Comparison of ENCODE assay signal across 1 cellular context in the genomic region with DNA sequence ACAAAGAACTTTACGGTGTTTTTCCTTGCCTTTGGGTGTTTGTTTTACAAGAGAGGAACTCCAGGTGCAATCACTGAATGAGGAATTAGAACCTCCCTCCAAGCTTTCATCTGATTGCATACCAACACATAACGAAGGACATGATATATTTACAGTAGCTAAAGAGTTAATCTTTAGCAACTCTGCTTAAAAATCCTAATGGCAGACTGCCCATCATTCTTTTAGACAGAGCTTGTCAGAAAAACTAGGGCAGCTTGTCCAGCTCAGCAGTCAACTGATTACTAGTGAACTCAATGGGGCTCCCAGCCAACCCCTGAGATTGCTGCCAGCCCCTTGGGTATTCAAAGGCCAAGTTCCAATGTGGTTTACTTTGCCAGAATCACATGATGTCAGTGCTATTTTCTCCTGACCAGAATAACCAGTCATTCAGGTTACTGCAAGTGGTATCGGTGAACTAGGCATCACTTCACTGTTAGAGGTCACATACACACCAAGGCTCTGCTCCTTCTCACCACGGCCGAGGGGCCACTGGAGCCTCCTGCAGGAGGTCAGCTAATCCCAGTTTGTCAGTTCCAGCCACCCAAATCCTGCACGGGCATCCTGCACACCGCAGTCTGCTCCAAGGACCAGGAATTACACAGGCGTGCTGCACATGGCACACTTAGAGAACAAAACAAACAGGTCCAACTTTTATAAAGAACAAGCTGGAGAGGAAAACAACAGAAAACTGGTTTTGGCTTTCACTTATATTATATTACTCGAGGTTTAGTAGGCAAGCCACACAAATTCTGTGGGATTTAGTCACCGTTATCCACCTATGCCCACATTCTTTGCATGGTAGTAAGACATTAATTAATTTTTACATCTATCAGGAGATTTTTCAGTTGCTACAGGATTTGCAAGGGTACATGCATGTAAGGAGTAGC.
TF ChIP-seq lines count a peak whose summit lies in the region.

No MANE protein-coding gene starts in this region.

TF ChIP-seq in GM23338, 12 proteins besides CTCF, POLR2A, EP300 and RAD21 (continued from another document):
- TF ChIP-seq, protein P1, sequence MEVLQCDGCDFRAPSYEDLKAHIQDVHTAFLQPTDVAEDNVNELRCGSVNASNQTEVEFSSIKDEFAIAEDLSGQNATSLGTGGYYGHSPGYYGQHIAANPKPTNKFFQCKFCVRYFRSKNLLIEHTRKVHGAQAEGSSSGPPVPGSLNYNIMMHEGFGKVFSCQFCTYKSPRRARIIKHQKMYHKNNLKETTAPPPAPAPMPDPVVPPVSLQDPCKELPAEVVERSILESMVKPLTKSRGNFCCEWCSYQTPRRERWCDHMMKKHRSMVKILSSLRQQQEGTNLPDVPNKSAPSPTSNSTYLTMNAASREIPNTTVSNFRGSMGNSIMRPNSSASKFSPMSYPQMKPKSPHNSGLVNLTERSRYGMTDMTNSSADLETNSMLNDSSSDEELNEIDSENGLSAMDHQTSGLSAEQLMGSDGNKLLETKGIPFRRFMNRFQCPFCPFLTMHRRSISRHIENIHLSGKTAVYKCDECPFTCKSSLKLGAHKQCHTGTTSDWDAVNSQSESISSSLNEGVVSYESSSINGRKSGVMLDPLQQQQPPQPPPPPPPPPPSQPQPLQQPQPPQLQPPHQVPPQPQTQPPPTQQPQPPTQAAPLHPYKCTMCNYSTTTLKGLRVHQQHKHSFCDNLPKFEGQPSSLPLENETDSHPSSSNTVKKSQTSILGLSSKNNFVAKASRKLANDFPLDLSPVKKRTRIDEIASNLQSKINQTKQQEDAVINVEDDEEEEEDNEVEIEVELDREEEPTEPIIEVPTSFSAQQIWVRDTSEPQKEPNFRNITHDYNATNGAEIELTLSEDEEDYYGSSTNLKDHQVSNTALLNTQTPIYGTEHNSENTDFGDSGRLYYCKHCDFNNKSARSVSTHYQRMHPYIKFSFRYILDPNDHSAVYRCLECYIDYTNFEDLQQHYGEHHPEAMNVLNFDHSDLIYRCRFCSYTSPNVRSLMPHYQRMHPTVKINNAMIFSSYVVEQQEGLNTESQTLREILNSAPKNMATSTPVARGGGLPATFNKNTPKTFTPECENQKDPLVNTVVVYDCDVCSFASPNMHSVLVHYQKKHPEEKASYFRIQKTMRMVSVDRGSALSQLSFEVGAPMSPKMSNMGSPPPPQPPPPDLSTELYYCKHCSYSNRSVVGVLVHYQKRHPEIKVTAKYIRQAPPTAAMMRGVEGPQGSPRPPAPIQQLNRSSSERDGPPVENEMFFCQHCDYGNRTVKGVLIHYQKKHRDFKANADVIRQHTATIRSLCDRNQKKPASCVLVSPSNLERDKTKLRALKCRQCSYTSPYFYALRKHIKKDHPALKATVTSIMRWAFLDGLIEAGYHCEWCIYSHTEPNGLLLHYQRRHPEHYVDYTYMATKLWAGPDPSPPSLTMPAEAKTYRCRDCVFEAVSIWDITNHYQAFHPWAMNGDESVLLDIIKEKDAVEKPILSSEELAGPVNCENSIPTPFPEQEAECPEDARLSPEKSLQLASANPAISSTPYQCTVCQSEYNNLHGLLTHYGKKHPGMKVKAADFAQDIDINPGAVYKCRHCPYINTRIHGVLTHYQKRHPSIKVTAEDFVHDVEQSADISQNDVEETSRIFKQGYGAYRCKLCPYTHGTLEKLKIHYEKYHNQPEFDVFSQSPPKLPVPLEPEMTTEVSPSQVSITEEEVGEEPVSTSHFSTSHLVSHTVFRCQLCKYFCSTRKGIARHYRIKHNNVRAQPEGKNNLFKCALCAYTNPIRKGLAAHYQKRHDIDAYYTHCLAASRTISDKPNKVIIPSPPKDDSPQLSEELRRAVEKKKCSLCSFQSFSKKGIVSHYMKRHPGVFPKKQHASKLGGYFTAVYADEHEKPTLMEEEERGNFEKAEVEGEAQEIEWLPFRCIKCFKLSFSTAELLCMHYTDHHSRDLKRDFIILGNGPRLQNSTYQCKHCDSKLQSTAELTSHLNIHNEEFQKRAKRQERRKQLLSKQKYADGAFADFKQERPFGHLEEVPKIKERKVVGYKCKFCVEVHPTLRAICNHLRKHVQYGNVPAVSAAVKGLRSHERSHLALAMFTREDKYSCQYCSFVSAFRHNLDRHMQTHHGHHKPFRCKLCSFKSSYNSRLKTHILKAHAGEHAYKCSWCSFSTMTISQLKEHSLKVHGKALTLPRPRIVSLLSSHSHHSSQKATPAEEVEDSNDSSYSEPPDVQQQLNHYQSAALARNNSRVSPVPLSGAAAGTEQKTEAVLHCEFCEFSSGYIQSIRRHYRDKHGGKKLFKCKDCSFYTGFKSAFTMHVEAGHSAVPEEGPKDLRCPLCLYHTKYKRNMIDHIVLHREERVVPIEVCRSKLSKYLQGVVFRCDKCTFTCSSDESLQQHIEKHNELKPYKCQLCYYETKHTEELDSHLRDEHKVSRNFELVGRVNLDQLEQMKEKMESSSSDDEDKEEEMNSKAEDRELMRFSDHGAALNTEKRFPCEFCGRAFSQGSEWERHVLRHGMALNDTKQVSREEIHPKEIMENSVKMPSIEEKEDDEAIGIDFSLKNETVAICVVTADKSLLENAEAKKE (CRISPR knock-in tag; IDR thresholded peaks at IDR 0.05): no peak
